In genomic region chr12:105897311-105897725, GRCh38 we compare ENCODE assay signal across 26 cellular contexts.
"Had no signal": no experiment of that assay in that cellular context is flagged by ENCODE, and none has a peak within 500 bp of the region (broad histone marks: within the 10 kb centered on the region; RNA-seq: fewer than 3 reads in every experiment).

No MANE protein-coding gene starts in this region.

- H3K4me1 ChIP-seq: colonic mucosa, heart left ventricle, left ventricle myocardium inferior, sigmoid colon, stomach, transverse colon had no signal

- H3K27me3 Mint-ChIP-seq: activated T-cell treated with anti-CD3 and anti-CD28 coated beads, Interleukin-2, amount 50 U/mL, for 24 hours; central memory CD8-positive, alpha-beta T cell; effector memory CD8-positive, alpha-beta T cell; stimulated activated memory B cell treated with anti-CD40 and anti-IgM and Interleukin-4, amounts not matched to agents 10 μg/mL and 1 μg/mL and 100 μg/mL, for 72 hours had no signal

- H3K27ac ChIP-seq: colonic mucosa, dorsolateral prefrontal cortex, heart left ventricle, left ventricle myocardium inferior, sigmoid colon, stomach, transverse colon, vagina, WERI-Rb-1 had no signal

- H3K4me1 Mint-ChIP-seq: activated naive CD8-positive, alpha-beta T cell treated with anti-CD3 and anti-CD28 coated beads for 36 hours; central memory CD8-positive, alpha-beta T cell; natural killer cell; stimulated activated memory B cell treated with anti-CD40 and anti-IgM and Interleukin-4, amounts not matched to agents 10 μg/mL and 1 μg/mL and 100 μg/mL, for 72 hours had no signal

- H3K27me3 ChIP-seq: colonic mucosa, dorsolateral prefrontal cortex, heart left ventricle, sigmoid colon, stomach, transverse colon, vagina had no signal

- H3K9me3 ChIP-seq: colonic mucosa, heart left ventricle, left ventricle myocardium inferior, sigmoid colon, stomach, transverse colon, vagina had no signal

- H3K4me3 Mint-ChIP-seq: activated naive CD8-positive, alpha-beta T cell treated with anti-CD3 and anti-CD28 coated beads for 36 hours; activated T-cell treated with anti-CD3 and anti-CD28 coated beads, Interleukin-2, amount 50 U/mL, for 24 hours; central memory CD8-positive, alpha-beta T cell; effector memory CD8-positive, alpha-beta T cell; natural killer cell; stimulated activated memory B cell treated with anti-CD40 and anti-IgM and Interleukin-4, amounts not matched to agents 10 μg/mL and 1 μg/mL and 100 μg/mL, for 72 hours; T-helper 2 cell treated with Interferon-gamma antibody and Interleukin-4, amounts not matched to agents 5 μg/mL and 100 μg/mL, for 36 hours had no signal

- H3K27ac Mint-ChIP-seq: activated naive CD8-positive, alpha-beta T cell treated with anti-CD3 and anti-CD28 coated beads for 36 hours; activated T-cell treated with anti-CD3 and anti-CD28 coated beads, Interleukin-2, amount 50 U/mL, for 24 hours; activated T-helper 2 cell treated with anti-CD3 and anti-CD28 coated beads, Interferon-gamma antibody, Interleukin-2, Interleukin-4, amounts not matched to agents 10 μg/mL and 5 μg/mL and 100 μg/mL, durations not matched to agents 14 hours and 24 hours and 36 hours; effector memory CD8-positive, alpha-beta T cell; natural killer cell; progenitor cell of endocrine pancreas; stimulated activated memory B cell treated with anti-CD40 and anti-IgM and Interleukin-4, amounts not matched to agents 10 μg/mL and 1 μg/mL and 100 μg/mL, for 72 hours; T-helper 2 cell treated with Interferon-gamma antibody and Interleukin-4, amounts not matched to agents 5 μg/mL and 100 μg/mL, for 36 hours had no signal

- H3K4me3 ChIP-seq: colonic mucosa, dorsolateral prefrontal cortex, heart left ventricle, left ventricle myocardium inferior, sigmoid colon, smooth muscle cell, stomach, transverse colon, vagina had no signal

- H3K36me3 ChIP-seq: colonic mucosa, heart left ventricle, left ventricle myocardium inferior, sigmoid colon, stomach, transverse colon, vagina, WERI-Rb-1 had no signal

- DNase-seq: activated CD4-positive, alpha-beta T cell treated with anti-CD3 and anti-CD28 coated beads for 1 hour; activated CD8-positive, alpha-beta memory T cell treated with anti-CD3 and anti-CD28 coated beads for 24 hours; activated CD8-positive, alpha-beta memory T cell treated with anti-CD3 and anti-CD28 coated beads, Interleukin-2, amount 50 U/mL, for 4 hours; activated naive CD4-positive, alpha-beta T cell; activated naive CD8-positive, alpha-beta T cell treated with anti-CD3 and anti-CD28 coated beads for 36 hours; activated T-cell treated with anti-CD3 and anti-CD28 coated beads, Interleukin-2, amount 50 U/mL, for 24 hours; colonic mucosa; dorsolateral prefrontal cortex; effector memory CD8-positive, alpha-beta T cell; heart left ventricle; left ventricle myocardium inferior; midbrain; natural killer cell; retina; sigmoid colon; stimulated activated CD4-positive, alpha-beta T cell treated with anti-CD3 and anti-CD28 coated beads, Interleukin-15, amount 100 ng/mL, for 24 hours; stomach; transverse colon; WERI-Rb-1 had no signal

- ATAC-seq: effector memory CD8-positive, alpha-beta T cell; heart left ventricle; natural killer cell; stimulated activated memory B cell treated with anti-CD40 and anti-IgM and Interleukin-4, amounts not matched to agents 10 μg/mL and 1 μg/mL and 100 μg/mL, for 72 hours had no signal

- H3K9me3 Mint-ChIP-seq: activated naive CD8-positive, alpha-beta T cell treated with anti-CD3 and anti-CD28 coated beads for 36 hours; activated T-cell treated with anti-CD3 and anti-CD28 coated beads, Interleukin-2, amount 50 U/mL, for 24 hours; activated T-helper 2 cell treated with anti-CD3 and anti-CD28 coated beads, Interferon-gamma antibody, Interleukin-2, Interleukin-4, amounts not matched to agents 10 μg/mL and 5 μg/mL and 100 μg/mL, durations not matched to agents 14 hours and 24 hours and 36 hours; central memory CD8-positive, alpha-beta T cell; natural killer cell; stimulated activated memory B cell treated with anti-CD40 and anti-IgM and Interleukin-4, amounts not matched to agents 10 μg/mL and 1 μg/mL and 100 μg/mL, for 72 hours; T-helper 2 cell treated with Interferon-gamma antibody and Interleukin-4, amounts not matched to agents 5 μg/mL and 100 μg/mL, for 36 hours had no signal

- H3K36me3 Mint-ChIP-seq: activated naive CD8-positive, alpha-beta T cell treated with anti-CD3 and anti-CD28 coated beads for 36 hours; natural killer cell; stimulated activated memory B cell treated with anti-CD40 and anti-IgM and Interleukin-4, amounts not matched to agents 10 μg/mL and 1 μg/mL and 100 μg/mL, for 72 hours had no signal
